1 cellular context compared by ENCODE assay signal in the genomic region with DNA sequence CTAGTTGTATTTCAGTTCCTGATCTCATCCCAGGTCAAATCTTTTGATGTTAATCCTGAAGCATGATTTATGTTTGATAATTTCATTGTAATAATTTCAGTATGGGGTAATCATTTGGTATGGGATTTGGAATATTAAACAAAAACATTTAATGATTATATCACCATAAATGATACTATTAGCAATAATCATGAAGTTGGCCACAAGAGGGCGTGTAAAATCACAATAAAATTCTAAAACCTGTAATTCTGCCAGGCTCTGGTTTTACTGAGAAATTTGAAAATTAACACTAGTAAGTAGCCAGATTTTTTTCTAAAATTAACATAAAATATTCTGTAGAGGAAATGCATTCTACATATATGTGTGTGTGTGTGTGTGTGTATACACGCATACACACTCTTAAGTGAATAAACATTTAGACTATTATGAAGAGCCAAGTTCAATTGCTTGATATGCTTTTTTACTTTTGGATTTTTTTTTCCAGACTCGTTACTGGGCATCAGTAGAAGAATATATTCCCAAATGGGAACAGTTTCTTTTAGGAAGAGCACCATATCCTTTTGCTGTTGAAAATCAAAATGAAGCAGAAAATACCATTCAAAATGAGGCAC.
TF ChIP-seq lines count a peak whose summit lies in the region.

No MANE protein-coding gene starts in this region.

TF ChIP-seq in HCT116, 20 proteins besides CTCF, POLR2A, EP300 and RAD21 (continued from another document):
- TF ChIP-seq, protein P1, sequence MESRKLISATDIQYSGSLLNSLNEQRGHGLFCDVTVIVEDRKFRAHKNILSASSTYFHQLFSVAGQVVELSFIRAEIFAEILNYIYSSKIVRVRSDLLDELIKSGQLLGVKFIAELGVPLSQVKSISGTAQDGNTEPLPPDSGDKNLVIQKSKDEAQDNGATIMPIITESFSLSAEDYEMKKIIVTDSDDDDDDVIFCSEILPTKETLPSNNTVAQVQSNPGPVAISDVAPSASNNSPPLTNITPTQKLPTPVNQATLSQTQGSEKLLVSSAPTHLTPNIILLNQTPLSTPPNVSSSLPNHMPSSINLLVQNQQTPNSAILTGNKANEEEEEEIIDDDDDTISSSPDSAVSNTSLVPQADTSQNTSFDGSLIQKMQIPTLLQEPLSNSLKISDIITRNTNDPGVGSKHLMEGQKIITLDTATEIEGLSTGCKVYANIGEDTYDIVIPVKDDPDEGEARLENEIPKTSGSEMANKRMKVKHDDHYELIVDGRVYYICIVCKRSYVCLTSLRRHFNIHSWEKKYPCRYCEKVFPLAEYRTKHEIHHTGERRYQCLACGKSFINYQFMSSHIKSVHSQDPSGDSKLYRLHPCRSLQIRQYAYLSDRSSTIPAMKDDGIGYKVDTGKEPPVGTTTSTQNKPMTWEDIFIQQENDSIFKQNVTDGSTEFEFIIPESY (IDR thresholded peaks at IDR 0.05; ENCODE audit: extremely low read depth, insufficient replicate concordance, low read length): no peak
- TF ChIP-seq ZNF274 (IDR thresholded peaks at IDR 0.05; ENCODE audit: low read depth, low read length): no peak
TF ChIP-seq in HCT116: peak in this region for 0.
